In the genomic region with DNA sequence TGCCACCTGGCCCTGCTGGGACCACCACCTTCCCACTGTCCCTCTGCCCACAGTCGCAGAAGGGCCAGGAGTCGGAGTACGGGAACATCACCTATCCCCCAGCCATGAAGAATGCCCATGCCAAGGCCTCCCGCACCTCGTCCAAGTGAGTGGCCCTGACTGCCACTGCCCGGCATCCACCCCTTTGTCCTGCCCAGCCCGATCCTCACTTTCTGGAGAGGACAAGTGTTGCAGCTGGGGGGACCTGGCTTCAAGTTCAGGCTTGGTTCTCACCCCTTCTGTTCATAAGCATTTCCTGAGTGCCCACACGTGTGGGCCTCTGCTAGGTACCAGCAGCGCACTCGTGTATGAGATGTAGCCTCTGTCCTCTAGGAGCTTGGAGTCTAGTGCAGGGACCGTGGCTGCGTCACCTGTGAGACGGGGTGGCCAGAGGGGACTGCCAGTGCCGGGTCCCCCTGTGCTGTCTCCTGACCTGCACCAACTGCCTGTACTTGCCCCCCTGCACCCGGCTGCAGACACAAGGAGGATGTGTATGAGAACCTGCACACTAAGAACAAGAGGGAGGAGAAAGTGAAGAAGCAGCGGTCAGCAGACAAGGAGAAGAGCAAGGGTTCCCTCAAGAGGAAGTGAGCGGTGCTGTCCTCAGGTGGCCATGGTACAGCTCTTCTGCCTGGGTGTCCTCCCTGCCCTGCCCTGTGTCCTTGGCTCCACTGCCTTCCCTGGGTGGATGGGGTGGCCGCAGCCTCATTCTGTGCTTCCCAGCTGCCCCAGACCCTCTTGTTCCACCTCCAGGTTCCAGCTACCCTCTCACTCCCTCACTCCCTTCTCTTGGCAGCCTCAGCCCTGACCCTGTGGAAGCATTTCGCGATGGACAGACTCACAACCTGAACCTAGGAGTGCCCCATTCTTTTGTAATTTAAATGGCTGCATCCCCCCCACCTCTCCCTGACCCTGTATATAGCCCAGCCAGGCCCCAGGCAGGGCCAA, we compare ENCODE assay signal across 9 cellular contexts. TPM values are rescaled to one million over a fixed set of nuclear protein-coding genes. Genes with fewer than 3 reads are reported as not detected.
A peak's percentile ranks its signal among the peaks of the same experiment; 100 is the strongest.
DNase-seq lines count a peak whose midpoint lies in the region; ATAC-seq and TF ChIP-seq lines count a peak whose summit lies in the region.
"Had no signal": no experiment of that assay in that cellular context is flagged by ENCODE, and none has a peak within 500 bp of the region (broad histone marks: within the 10 kb centered on the region; RNA-seq: fewer than 3 reads in every experiment).

No MANE protein-coding gene starts in this region.

- H3F3A ChIP-seq in PC-9 (ENCODE audit: insufficient read depth, low read depth) = peaks cover 47% of the 10 kb centered on the region

- 79 to 84% methylated on average over 20 of the region's 20 CpGs for WGBS in heart right ventricle, 2 donors

- H3K79me2 ChIP-seq in PC-9 (ENCODE audit: low read depth) (peaks cover 26% of the 10 kb centered on the region), osteoblast (ENCODE audit: insufficient read depth, low read length) (no peaks in the 10 kb centered on the region)

- H3K4me1 ChIP-seq in heart right ventricle (peaks cover 16 to 84% (median 61%) of the 10 kb centered on the region in 9 donors), PC-9 (replicated peaks; ENCODE audit: insufficient read depth) (peaks cover 39% of the 10 kb centered on the region), osteoblast (ENCODE audit: insufficient read depth, low read length) (peaks cover 16% of the 10 kb centered on the region)

- POLR2A ChIA-PET in PC-9 (lab: Charles Lee; ENCODE audit: unreplicated experiment) = interaction anchor here (0.5 to 3.0 kb wide), 3 partner anchors 16 to 1118 kb away, joined by 4 to 54 read pairs (median 9); a partner anchor contains a TSS

- H3K36me3 ChIP-seq in heart right ventricle (peaks cover 0 to 59% (median 4%) of the 10 kb centered on the region in 9 donors), PC-9 (ENCODE audit: low read depth) (peaks cover 16% of the 10 kb centered on the region; the same call in 1 of the 2 replicates), osteoblast (ENCODE audit: insufficient read depth, low read length) (peaks cover 10% of the 10 kb centered on the region)

- BruUV-seq in PC-9 (replicated peaks; lab: Mats Ljungman, UMichigan) = no TSS peak

- H2AFZ ChIP-seq in PC-9 = peak overlapping the region; percentile 74
- H2AFZ ChIP-seq in osteoblast (ENCODE audit: low read length) = peak overlapping the region; percentile 90

- no peaks in the 10 kb centered on the region for H3K9me3 ChIP-seq in heart right ventricle
- H3K9me3 ChIP-seq in PC-9 (ENCODE audit: insufficient read depth, low read depth) = no peaks in the 10 kb centered on the region
- no peaks in the 10 kb centered on the region for H3K9me3 ChIP-seq in osteoblast (ENCODE audit: low read depth, low read length)

- peaks cover 11% of the 10 kb centered on the region for H4K20me1 ChIP-seq in PC-9 (ENCODE audit: insufficient read depth)
- peaks cover under 1% of the 10 kb centered on the region for H4K20me1 ChIP-seq in osteoblast (ENCODE audit: insufficient read depth, low read length)

- no peaks in the 10 kb centered on the region for H3K9me2 ChIP-seq in PC-9 (ENCODE audit: insufficient read depth)

- TF ChIP-seq CTCF in heart right ventricle (IDR thresholded peaks at IDR 0.05) = peak in 4 of 9 donors; percentile 13 to 22 (median 16)
- no peak for TF ChIP-seq CTCF in PC-9 (conservative IDR thresholded peaks at IDR 0.05)
- no peak for TF ChIP-seq CTCF in coronary artery (IDR thresholded peaks at IDR 0.05)
- TF ChIP-seq CTCF in osteoblast (IDR thresholded peaks at IDR 0.05; ENCODE audit: extremely low read depth, low read depth, low read length) = peak; percentile 22

- H3K27ac ChIP-seq in heart right ventricle = peak overlapping the region in 9 of 10 donors; percentile 73 to 98 (median 84)
- peak overlapping the region; percentile 93 for H3K27ac ChIP-seq in PC-9
- H3K27ac ChIP-seq in coronary artery = peak overlapping the region; percentile 30 to 73
- peak overlapping the region; percentile 93 for H3K27ac ChIP-seq in osteoblast (ENCODE audit: low read depth, low read length)

- ATAC-seq in heart right ventricle = no peak
- ATAC-seq in left cardiac atrium = no peak
- no peak for ATAC-seq in GM21717 (IDR thresholded peaks at IDR 0.05; ENCODE audit: unreplicated experiment)

- H3K27me3 ChIP-seq in heart right ventricle (no peaks in the 10 kb centered on the region), PC-9 (ENCODE audit: insufficient read depth, low read depth) (no peaks in the 10 kb centered on the region), osteoblast (ENCODE audit: insufficient read depth, low read length) (no peaks in the 10 kb centered on the region)

- H3K4me3 ChIP-seq in heart right ventricle = peak overlapping the region in 2 of 10 donors; percentile 26 to 37
- H3K4me3 ChIP-seq in PC-9 = peak overlapping the region; percentile 98
- peak overlapping the region; percentile 49 for H3K4me3 ChIP-seq in coronary artery
- H3K4me3 ChIP-seq in osteoblast (ENCODE audit: insufficient read depth, low read length) = peak overlapping the region; percentile 58

- peak overlapping the region; percentile 97 for H3K4me2 ChIP-seq in PC-9
- H3K4me2 ChIP-seq in osteoblast (ENCODE audit: insufficient read depth, low read length) = peak overlapping the region; percentile 85

- DNase-seq in heart right ventricle (no peak), left cardiac atrium (no peak), PC-9 (peak in 1 of 2 experiments; percentile 42), coronary artery (ENCODE audit: low spot score) (no peak), osteoblast (ENCODE audit: insufficient read length, low spot score, missing footprints) (no peak), NCI-H2029 (lab: John Stamatoyannopoulos, UW) (no peak), SKM-1 treated with dmso at 0.1 percent for 144 hours (lab: John Stamatoyannopoulos, UW; ENCODE audit: unreplicated experiment) (no peak)

- intact Hi-C loops in heart right ventricle (cut with DNase I) (loop anchor here in 3 of 10 donors (2.0 to 10.0 kb wide), 5 partner anchors 16 to 132 kb away; a partner anchor contains a TSS), left cardiac atrium (cut with DNase I) (loop anchor here in 1 of 2 donors (2.0 kb wide), 1 partner anchor 16 kb away; a partner anchor contains a TSS), PC-9 (cut with micrococcal nuclease; ENCODE audit: unreplicated experiment) (loop anchor here (2.0 to 10.0 kb wide), 4 partner anchors 108 to 346 kb away; a partner anchor contains a TSS)

- CTCF ChIA-PET in PC-9 (lab: Charles Lee) = interaction anchor here (0.6 to 3.2 kb wide), 5 partner anchors 13 to 91 kb away, joined by 3 to 47 read pairs (median 4); a partner anchor contains a TSS

RNA-seq across cellular contexts. Expression of a gene that starts 9.4 kb away (rescaled TPM):
- 10 to 100 TPM in 2 of 10 donors, 1 to 10 TPM in 8; 2.9 to 32.5 (median 5.3) TPM for total RNA-seq in heart right ventricle
- 10 to 100 TPM in 1 of 2 donors, 1 to 10 TPM in 1; 8.1 to 12.1 TPM for polyA plus RNA-seq in heart right ventricle
- 10 to 100 TPM; 13.0 to 18.9 TPM for total RNA-seq in left cardiac atrium
- 84.1 and 92.7 TPM in 2 replicates for total RNA-seq in PC-9 (2021)
- total RNA-seq in osteoblast = 0.29 and 0.36 TPM in 2 replicates

RNA-seq across cellular contexts. Expression of a gene that starts 9.9 kb away (rescaled TPM):
- 100 to 1,000 TPM; 139 to 203 (median 160) TPM for total RNA-seq in heart right ventricle
- polyA plus RNA-seq in heart right ventricle = 100 to 1,000 TPM; 102 to 178 TPM
- 100 to 1,000 TPM; 117 to 157 TPM for total RNA-seq in left cardiac atrium
- 384 and 386 TPM in 2 replicates for total RNA-seq in PC-9 (2021)
- total RNA-seq in osteoblast = 161 and 168 TPM in 2 replicates

RNA-seq across cellular contexts. Expression of a gene that starts 10.1 kb away (rescaled TPM):
- total RNA-seq in heart right ventricle (10 to 100 TPM; 33.5 to 42.1 (median 38.3) TPM), left cardiac atrium (10 to 100 TPM; 34.4 to 36.6 TPM), PC-9 (2021) (84.5 and 96.5 TPM in 2 replicates), osteoblast (21.0 and 25.3 TPM in 2 replicates)
- polyA plus RNA-seq in heart right ventricle = 10 to 100 TPM; 13.8 to 31.4 TPM

RNA-seq across cellular contexts. Expression of a gene that starts 16.8 kb away (rescaled TPM):
- 100 to 1,000 TPM; 134 to 213 (median 167) TPM for total RNA-seq in heart right ventricle
- polyA plus RNA-seq in heart right ventricle = 100 to 1,000 TPM; 182 to 654 TPM
- total RNA-seq in left cardiac atrium = 100 to 1,000 TPM; 249 to 282 TPM
- total RNA-seq in PC-9 (2021) = 198 and 218 TPM in 2 replicates
- 81.4 and 93.4 TPM in 2 replicates for total RNA-seq in osteoblast

RNA-seq across cellular contexts. Expression of a gene that starts 17.0 kb away (rescaled TPM):
- total RNA-seq in heart right ventricle (not detected), left cardiac atrium (not detected), PC-9 (2021) (not detected in 2 replicates), osteoblast (not detected in 2 replicates)
- not detected for polyA plus RNA-seq in heart right ventricle
- total RNA-seq: glomerular endothelial cell had no signal
